In genomic region chr3:197508924-197509775, GRCh38 we compare ENCODE assay signal across 10 cellular contexts. TPM values are rescaled to one million over a fixed set of nuclear protein-coding genes. Genes with fewer than 3 reads are reported as not detected.
DNase-seq lines count a peak whose midpoint lies in the region; ATAC-seq and TF ChIP-seq lines count a peak whose summit lies in the region.
"Had no signal": no experiment of that assay in that cellular context is flagged by ENCODE, and none has a peak within 500 bp of the region (broad histone marks: within the 10 kb centered on the region; RNA-seq: fewer than 3 reads in every experiment).

No MANE protein-coding gene starts in this region.

- no peak overlapping the region for H3K4me2 ChIP-seq in neural cell (ENCODE audit: low read length)

- no peak for TF ChIP-seq RAD21 in neural cell (conservative IDR thresholded peaks at IDR 0.05)

- no peak overlapping the region for H3K27ac Mint-ChIP-seq in endodermal cell

- H3K79me2 ChIP-seq in neural cell (replicated peaks; ENCODE audit: insufficient read depth, low read length), result no peaks in the 10 kb centered on the region

- peaks cover 20% of the 10 kb centered on the region for H3K36me3 Mint-ChIP-seq in endodermal cell (ENCODE audit: low read depth)

- WGBS in endodermal cell (ENCODE audit: insufficient coverage in 1 of 2, insufficient read length in 1 of 2), 2 experiments, result 91 to 95% methylated on average over 25 to 27 of the region's 27 CpGs

- DNase-seq in left ventricle myocardium inferior, result no peak
- DNase-seq in right atrium auricular region (ENCODE audit: low spot score), result no peak
- DNase-seq in endodermal cell, result no peak
- DNase-seq in NCI-H2081 (lab: John Stamatoyannopoulos, UW), result no peak
- no peak for DNase-seq in NCI-H226

- ATAC-seq in HG02798 (IDR thresholded peaks at IDR 0.05; ENCODE audit: poor library complexity, unreplicated experiment) (no peak), GM21825 (IDR thresholded peaks at IDR 0.05; ENCODE audit: unreplicated experiment) (no peak)

- H3K27me3 Mint-ChIP-seq in endodermal cell (ENCODE audit: insufficient read depth), result peaks cover 5% of the 10 kb centered on the region

- peak overlapping the region; percentile 41 for H2AFZ ChIP-seq in neural cell (ENCODE audit: low read depth, low read length)

- H3K4me1 Mint-ChIP-seq in endodermal cell, result peaks cover 2% of the 10 kb centered on the region
- H3K4me1 Mint-ChIP-seq: memory B cell had no signal

- H3K9me3 Mint-ChIP-seq in endodermal cell, result no peaks in the 10 kb centered on the region
- H3K9me3 Mint-ChIP-seq: memory B cell had no signal

- H3K36me3 ChIP-seq in left ventricle myocardium inferior, result no peaks in the 10 kb centered on the region
- H3K36me3 ChIP-seq in right atrium auricular region, result no peaks in the 10 kb centered on the region
- H3K36me3 ChIP-seq in endodermal cell (ENCODE audit: control insufficient read depth, insufficient read depth, low read length), result no peaks in the 10 kb centered on the region
- H3K36me3 ChIP-seq in neural cell (ENCODE audit: insufficient read depth, low read length), result no peaks in the 10 kb centered on the region
- H3K36me3 ChIP-seq: HAP-1 had no signal

- H3K4me1 ChIP-seq in left ventricle myocardium inferior, result peaks cover 7% of the 10 kb centered on the region
- H3K4me1 ChIP-seq in right atrium auricular region, result no peaks in the 10 kb centered on the region
- no peaks in the 10 kb centered on the region for H3K4me1 ChIP-seq in endodermal cell (ENCODE audit: control insufficient read depth, insufficient read depth, low read length)

- H3K27me3 ChIP-seq in left ventricle myocardium inferior (ENCODE audit: low read depth) (peaks cover 6% of the 10 kb centered on the region), right atrium auricular region (no peaks in the 10 kb centered on the region), endodermal cell (ENCODE audit: control insufficient read depth, insufficient read depth, low read length, poor library complexity, severe bottlenecking) (peaks cover 8% of the 10 kb centered on the region), neural cell (ENCODE audit: insufficient read depth, low read depth, low read length) (no peaks in the 10 kb centered on the region)

- TF ChIP-seq EP300 in neural cell (conservative IDR thresholded peaks at IDR 0.05; ENCODE audit: poor library complexity, severe bottlenecking), result no peak

- H3K27ac ChIP-seq in left ventricle myocardium inferior (replicated peaks) (no peak overlapping the region), right atrium auricular region (no peak overlapping the region), endodermal cell (ENCODE audit: low read depth, low read length) (peak overlapping the region; percentile 92), neural cell (ENCODE audit: low read length) (no peak overlapping the region)

- peak overlapping the region; percentile 65 for H3K4me3 ChIP-seq in left ventricle myocardium inferior
- H3K4me3 ChIP-seq in right atrium auricular region, result peak overlapping the region in 1 of 2 donors; percentile 55
- H3K4me3 ChIP-seq in endodermal cell (ENCODE audit: low read length), result no peak overlapping the region
- peak overlapping the region; percentile 54 for H3K4me3 ChIP-seq in neural cell (ENCODE audit: low read length)

- H4K20me1 ChIP-seq in neural cell (ENCODE audit: insufficient read depth), result no peaks in the 10 kb centered on the region

- intact Hi-C loops in left ventricle myocardium inferior (cut with micrococcal nuclease), result loop anchor here (5.0 kb wide), 1 partner anchor 252 kb away; no protein-coding TSS in a partner anchor

- H3K9me3 ChIP-seq in left ventricle myocardium inferior (replicated peaks) (no peaks in the 10 kb centered on the region), right atrium auricular region (no peaks in the 10 kb centered on the region), endodermal cell (ENCODE audit: control insufficient read depth, low read length) (no peaks in the 10 kb centered on the region), neural cell (ENCODE audit: low read length) (no peaks in the 10 kb centered on the region)
- H3K9me3 ChIP-seq: HAP-1 had no signal

- no peak for TF ChIP-seq CTCF in left ventricle myocardium inferior (IDR thresholded peaks at IDR 0.05; ENCODE audit: borderline replicate concordance)
- TF ChIP-seq CTCF in right atrium auricular region (IDR thresholded peaks at IDR 0.05), result no peak
- no peak for TF ChIP-seq CTCF in endodermal cell (conservative IDR thresholded peaks at IDR 0.05)
- TF ChIP-seq CTCF in neural cell (IDR thresholded peaks at IDR 0.05; ENCODE audit: poor library complexity, severe bottlenecking), result no peak

- no peak overlapping the region for H3K4me3 Mint-ChIP-seq in endodermal cell

- H3K9me2 ChIP-seq in neural cell (ENCODE audit: insufficient read depth, low read length), result no peaks in the 10 kb centered on the region

- no peaks in the 10 kb centered on the region for H3F3A ChIP-seq in neural cell (ENCODE audit: insufficient read depth, low read length, poor library complexity, severe bottlenecking)

- H3K9ac ChIP-seq in endodermal cell (ENCODE audit: extremely low read depth, low read length, poor library complexity, severe bottlenecking), result no peak overlapping the region
- peak overlapping the region; percentile 65 for H3K9ac ChIP-seq in neural cell (ENCODE audit: low read length)

TF ChIP-seq in neural cell, 6 proteins besides CTCF, POLR2A, EP300 and RAD21:
- TF ChIP-seq EZH2 (IDR thresholded peaks at IDR 0.05; ENCODE audit: borderline replicate concordance, insufficient read depth, low read length, poor library complexity, severe bottlenecking) (no peak), SMC3 (conservative IDR thresholded peaks at IDR 0.05; ENCODE audit: poor library complexity) (no peak), TAF1 (IDR thresholded peaks at IDR 0.05; ENCODE audit: low read depth) (no peak), POLR2AphosphoS5 (IDR thresholded peaks at IDR 0.05) (no peak), MXI1 (conservative IDR thresholded peaks at IDR 0.05; ENCODE audit: poor library complexity, severe bottlenecking) (no peak)
- TF ChIP-seq, protein P1, sequence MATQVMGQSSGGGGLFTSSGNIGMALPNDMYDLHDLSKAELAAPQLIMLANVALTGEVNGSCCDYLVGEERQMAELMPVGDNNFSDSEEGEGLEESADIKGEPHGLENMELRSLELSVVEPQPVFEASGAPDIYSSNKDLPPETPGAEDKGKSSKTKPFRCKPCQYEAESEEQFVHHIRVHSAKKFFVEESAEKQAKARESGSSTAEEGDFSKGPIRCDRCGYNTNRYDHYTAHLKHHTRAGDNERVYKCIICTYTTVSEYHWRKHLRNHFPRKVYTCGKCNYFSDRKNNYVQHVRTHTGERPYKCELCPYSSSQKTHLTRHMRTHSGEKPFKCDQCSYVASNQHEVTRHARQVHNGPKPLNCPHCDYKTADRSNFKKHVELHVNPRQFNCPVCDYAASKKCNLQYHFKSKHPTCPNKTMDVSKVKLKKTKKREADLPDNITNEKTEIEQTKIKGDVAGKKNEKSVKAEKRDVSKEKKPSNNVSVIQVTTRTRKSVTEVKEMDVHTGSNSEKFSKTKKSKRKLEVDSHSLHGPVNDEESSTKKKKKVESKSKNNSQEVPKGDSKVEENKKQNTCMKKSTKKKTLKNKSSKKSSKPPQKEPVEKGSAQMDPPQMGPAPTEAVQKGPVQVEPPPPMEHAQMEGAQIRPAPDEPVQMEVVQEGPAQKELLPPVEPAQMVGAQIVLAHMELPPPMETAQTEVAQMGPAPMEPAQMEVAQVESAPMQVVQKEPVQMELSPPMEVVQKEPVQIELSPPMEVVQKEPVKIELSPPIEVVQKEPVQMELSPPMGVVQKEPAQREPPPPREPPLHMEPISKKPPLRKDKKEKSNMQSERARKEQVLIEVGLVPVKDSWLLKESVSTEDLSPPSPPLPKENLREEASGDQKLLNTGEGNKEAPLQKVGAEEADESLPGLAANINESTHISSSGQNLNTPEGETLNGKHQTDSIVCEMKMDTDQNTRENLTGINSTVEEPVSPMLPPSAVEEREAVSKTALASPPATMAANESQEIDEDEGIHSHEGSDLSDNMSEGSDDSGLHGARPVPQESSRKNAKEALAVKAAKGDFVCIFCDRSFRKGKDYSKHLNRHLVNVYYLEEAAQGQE (IDR thresholded peaks at IDR 0.05; ENCODE audit: borderline replicate concordance), result no peak
TF ChIP-seq in neural cell: peak in this region for 0.

RNA-seq across cellular contexts. Expression of gene BDH1, which starts 46.6 kb away (rescaled TPM):
- total RNA-seq in left ventricle myocardium inferior, result 90.0 TPM
- 10 to 100 TPM in 1 of 2 donors, 1 to 10 TPM in 1; 4.0 to 48.3 TPM for total RNA-seq in right atrium auricular region
- total RNA-seq in endodermal cell, result 10 to 100 TPM; 32.5 to 49.0 TPM
- polyA plus RNA-seq in endodermal cell (2013, experiment 1 of 2), result 11.3 TPM
- polyA plus RNA-seq in endodermal cell (2013, experiment 2 of 2), result 8.7 TPM
- 12.9 and 14.7 TPM in 2 replicates for polyA plus RNA-seq in neural cell
- 11.7 and 12.6 TPM in 2 replicates for polyA minus RNA-seq in neural cell
